ENCODE assay signal across 8 cellular contexts in genomic region chr1:3625151-3625907, GRCh38. TPM values are rescaled to one million over a fixed set of nuclear protein-coding genes. Genes with fewer than 3 reads are reported as not detected.
A peak's percentile ranks its signal among the peaks of the same experiment; 100 is the strongest.
DNase-seq lines count a peak whose midpoint lies in the region; ATAC-seq and TF ChIP-seq lines count a peak whose summit lies in the region.

No MANE protein-coding gene starts in this region.

- H3K79me2 ChIP-seq in OCI-LY3 (ENCODE audit: low read length) = no peaks in the 10 kb centered on the region

- DNase-seq in DMS 273 (lab: John Stamatoyannopoulos, UW; ENCODE audit: unreplicated experiment) = peak; percentile 56
- no peak for DNase-seq in DMS 273 treated with DMSO at 0.1 percent for 48 hours (lab: John Stamatoyannopoulos, UW)
- no peak for DNase-seq in astrocyte of the cerebellum (ENCODE audit: low read depth)

- peak overlapping the region; percentile 85 for H3K4me2 ChIP-seq in OCI-LY3 (ENCODE audit: low read length)

- H2AFZ ChIP-seq in OCI-LY3 (ENCODE audit: low read depth, low read length) = no peak overlapping the region

- H3K4me3 ChIP-seq in OCI-LY3 (ENCODE audit: low read length) = peak overlapping the region; percentile 90
- H3K4me3 ChIP-seq in astrocyte of the cerebellum (ENCODE audit: low read depth, low read length) = peak overlapping the region; percentile 92
- peak overlapping the region; percentile 71 for H3K4me3 ChIP-seq in iPS-20b (ENCODE audit: low read length)
- peak overlapping the region; percentile 27 to 96 (median 77) for H3K4me3 ChIP-seq in skeletal muscle tissue (ENCODE audit: low read length in 3 of 3)

- H3K9ac ChIP-seq in OCI-LY3 (ENCODE audit: low read length) (peak overlapping the region; percentile 47), iPS-20b (ENCODE audit: low read depth, low read length) (peak overlapping the region; percentile 36; the same call in 1 of the 2 replicates), skeletal muscle tissue (ENCODE audit: low read depth in 1 of 3, low read length in 3 of 3) (peak overlapping the region; percentile 72 to 88 (median 78))

- H3K4me1 ChIP-seq in OCI-LY3 (ENCODE audit: low read length) = peaks cover 15% of the 10 kb centered on the region
- 0 out of 2 replicates have a peak, but pooled peaks cover 4% of the 10 kb centered on the region for H3K4me1 ChIP-seq in iPS-20b (ENCODE audit: insufficient read depth, low read length)
- H3K4me1 ChIP-seq in skeletal muscle tissue (ENCODE audit: control insufficient read depth in 3 of 3, insufficient read depth in 3 of 3, low read length in 3 of 3) = peaks cover 24 to 28% (median 28%) of the 10 kb centered on the region in 3 donors

- in situ Hi-C loops in astrocyte of the cerebellum (cut with HindIII; ENCODE audit: low sequenced_read_pairs) = no loop called here

- peaks cover 14% of the 10 kb centered on the region for H3K36me3 ChIP-seq in OCI-LY3 (replicated peaks; ENCODE audit: low read depth, low read length)
- peaks cover 30% of the 10 kb centered on the region for H3K36me3 ChIP-seq in iPS-20b (ENCODE audit: insufficient read depth, low read depth, low read length)
- H3K36me3 ChIP-seq in skeletal muscle tissue (ENCODE audit: control insufficient read depth in 3 of 3, insufficient read depth in 3 of 3, low read length in 3 of 3) = peaks cover 31 to 32% (median 31%) of the 10 kb centered on the region in 3 donors

- H3K9me3 ChIP-seq in OCI-LY3 (ENCODE audit: insufficient read depth, low read length) (no peaks in the 10 kb centered on the region), iPS-20b (ENCODE audit: insufficient read depth, low read depth, low read length) (no peaks in the 10 kb centered on the region), skeletal muscle tissue (ENCODE audit: control insufficient read depth in 3 of 3, low read length in 3 of 3) (no peaks in the 10 kb centered on the region)

- H4K20me1 ChIP-seq in OCI-LY3 (ENCODE audit: insufficient read depth, low read length) = no peaks in the 10 kb centered on the region

- H3K27ac ChIP-seq in OCI-LY3 (ENCODE audit: low read length) (no peak overlapping the region), iPS-20b (ENCODE audit: low read length) (no peak overlapping the region), skeletal muscle tissue (ENCODE audit: low read depth, low read length) (no peak overlapping the region)

- TF ChIP-seq CTCF in OCI-LY3 (IDR thresholded peaks at IDR 0.05; ENCODE audit: low read depth, low read length) (no peak), astrocyte of the cerebellum (IDR thresholded peaks at IDR 0.05; ENCODE audit: low read depth, low read length, missing control alignments) (no peak)

- no peaks in the 10 kb centered on the region for H3K27me3 ChIP-seq in OCI-LY3 (ENCODE audit: low read depth, low read length)
- peaks cover 11% of the 10 kb centered on the region; the same call in 1 of the 2 replicates for H3K27me3 ChIP-seq in iPS-20b (ENCODE audit: insufficient read depth, low read length)
- H3K27me3 ChIP-seq in skeletal muscle tissue (ENCODE audit: control insufficient read depth in 3 of 3, insufficient read depth in 3 of 3, low read length in 3 of 3) = no peaks in the 10 kb centered on the region

- ATAC-seq in HG02678 (IDR thresholded peaks at IDR 0.05; ENCODE audit: unreplicated experiment) (peak; percentile 15), HG03457 (IDR thresholded peaks at IDR 0.05; ENCODE audit: unreplicated experiment) (no peak)

RNA-seq across cellular contexts. Expression of gene TPRG1L, which starts 0.5 kb away (rescaled TPM):
- total RNA-seq in skeletal muscle tissue = 17.2 TPM

RNA-seq across cellular contexts. Expression of gene MEGF6, which starts 14.0 kb away (rescaled TPM):
- 10.4 TPM for total RNA-seq in skeletal muscle tissue

RNA-seq across cellular contexts. Expression of gene WRAP73, which starts 24.6 kb away (rescaled TPM):
- total RNA-seq in skeletal muscle tissue = 13.0 TPM

RNA-seq across cellular contexts. Expression of gene TP73, which starts 27.0 kb away (rescaled TPM):
- not detected for total RNA-seq in skeletal muscle tissue
